24 cellular contexts compared by ENCODE assay signal in genomic region chr3:129060276-129061076, GRCh38. TPM values are rescaled to one million over a fixed set of nuclear protein-coding genes. Genes with fewer than 3 reads are reported as not detected.
DNase-seq lines count a peak whose midpoint lies in the region; ATAC-seq and TF ChIP-seq lines count a peak whose summit lies in the region.
"Had no signal": no experiment of that assay in that cellular context is flagged by ENCODE, and none has a peak within 500 bp of the region (broad histone marks: within the 10 kb centered on the region; RNA-seq: fewer than 3 reads in every experiment).

Gene GP9 (plus strand): TSS chr3:129060779. CDS start chr3:129061740, 961 bp downstream.

- POLR2A ChIA-PET in activated CD4-positive, alpha-beta T cell treated with anti-CD3 and anti-CD28 coated beads for 36 hours (lab: Charles Lee) = interaction anchor here (0.5 kb wide), 1 partner anchor 9 kb away, joined by 6 read pairs; no protein-coding TSS in a partner anchor

- peaks cover 5% of the 10 kb centered on the region for H3K4me1 Mint-ChIP-seq in activated CD4-positive, alpha-beta T cell treated with anti-CD3 and anti-CD28 coated beads for 36 hours
- H3K4me1 Mint-ChIP-seq in stimulated activated effector memory CD8-positive, alpha-beta T cell treated with anti-CD3 and anti-CD28 coated beads, Interleukin-12 subunit alpha, Interleukin-12 subunit beta, amount 100 ng/mL, for 72 hours = no peaks in the 10 kb centered on the region
- H3K4me1 Mint-ChIP-seq: CD8-positive, alpha-beta memory T cell had no signal

- H3K9me3 ChIP-seq in MM.1S (replicated peaks; ENCODE audit: insufficient read depth, low read length) = no peaks in the 10 kb centered on the region
- H3K9me3 ChIP-seq: breast epithelium, left lung, testis had no signal

- H3K79me2 ChIP-seq in MM.1S (ENCODE audit: low read length) = no peaks in the 10 kb centered on the region

- H3K36me3 ChIP-seq in MM.1S (replicated peaks; ENCODE audit: insufficient read depth, low read length) = no peaks in the 10 kb centered on the region
- H3K36me3 ChIP-seq: breast epithelium, left lung had no signal

- H3K4me3 ChIP-seq in MM.1S (ENCODE audit: low read length) (no peak within 1 kb of the TSS), coronary artery (no peak within 1 kb of the TSS)
- H3K4me3 ChIP-seq: breast epithelium, left lung, testis had no signal

- no peak within 1 kb of the TSS for H2AFZ ChIP-seq in MM.1S (ENCODE audit: low read length)

- TF ChIP-seq CTCF in MM.1S (IDR thresholded peaks at IDR 0.05; ENCODE audit: low read length) = no peak
- TF ChIP-seq CTCF in coronary artery (IDR thresholded peaks at IDR 0.05) = no peak

- no peaks in the 10 kb centered on the region for H3K36me3 Mint-ChIP-seq in activated CD4-positive, alpha-beta T cell treated with anti-CD3 and anti-CD28 coated beads for 36 hours (ENCODE audit: low read depth)
- H3K36me3 Mint-ChIP-seq in stimulated activated effector memory CD8-positive, alpha-beta T cell treated with anti-CD3 and anti-CD28 coated beads, Interleukin-12 subunit alpha, Interleukin-12 subunit beta, amount 100 ng/mL, for 72 hours = no peaks in the 10 kb centered on the region
- H3K36me3 Mint-ChIP-seq: CD8-positive, alpha-beta memory T cell had no signal

- H3K4me3 Mint-ChIP-seq in activated CD4-positive, alpha-beta T cell treated with anti-CD3 and anti-CD28 coated beads for 36 hours = no peak within 1 kb of the TSS
- H3K4me3 Mint-ChIP-seq in stimulated activated effector memory CD8-positive, alpha-beta T cell treated with anti-CD3 and anti-CD28 coated beads, Interleukin-12 subunit alpha, Interleukin-12 subunit beta, amount 100 ng/mL, for 72 hours = no peak within 1 kb of the TSS
- H3K4me3 Mint-ChIP-seq: CD8-positive, alpha-beta memory T cell had no signal

- no peaks in the 10 kb centered on the region for H3K9me3 Mint-ChIP-seq in activated CD4-positive, alpha-beta T cell treated with anti-CD3 and anti-CD28 coated beads for 36 hours (ENCODE audit: low read depth)
- H3K9me3 Mint-ChIP-seq in stimulated activated effector memory CD8-positive, alpha-beta T cell treated with anti-CD3 and anti-CD28 coated beads, Interleukin-12 subunit alpha, Interleukin-12 subunit beta, amount 100 ng/mL, for 72 hours = no peaks in the 10 kb centered on the region
- H3K9me3 Mint-ChIP-seq: CD8-positive, alpha-beta memory T cell had no signal

- ATAC-seq in activated CD4-positive, alpha-beta T cell treated with anti-CD3 and anti-CD28 coated beads for 36 hours = peak; percentile 42
- ATAC-seq in stimulated activated effector memory CD8-positive, alpha-beta T cell treated with anti-CD3 and anti-CD28 coated beads, Interleukin-12 subunit alpha, Interleukin-12 subunit beta, amount 100 ng/mL, for 72 hours = peak; percentile 56
- no peak for ATAC-seq in HG03457 (IDR thresholded peaks at IDR 0.05; ENCODE audit: unreplicated experiment)
- no peak for ATAC-seq in SK-N-SH treated with all-trans-retinoic acid at 6 μM for 48 hours
- ATAC-seq: HCT116, left lung had no signal

- H3K27ac Mint-ChIP-seq in activated CD4-positive, alpha-beta T cell treated with anti-CD3 and anti-CD28 coated beads for 36 hours = no peak within 1 kb of the TSS
- no peak within 1 kb of the TSS for H3K27ac Mint-ChIP-seq in stimulated activated effector memory CD8-positive, alpha-beta T cell treated with anti-CD3 and anti-CD28 coated beads, Interleukin-12 subunit alpha, Interleukin-12 subunit beta, amount 100 ng/mL, for 72 hours
- H3K27ac Mint-ChIP-seq: progenitor cell of endocrine pancreas had no signal

- CTCF ChIA-PET in activated CD4-positive, alpha-beta T cell treated with anti-CD3 and anti-CD28 coated beads for 36 hours (lab: Charles Lee) = interaction anchor here (1.5 kb wide), 1 partner anchor 9 kb away, joined by 3 read pairs; no protein-coding TSS in a partner anchor

- peaks cover 22% of the 10 kb centered on the region for H3K4me1 ChIP-seq in MM.1S (ENCODE audit: low read length)
- H3K4me1 ChIP-seq: breast epithelium, left lung had no signal

- no peak within 1 kb of the TSS for H3K4me2 ChIP-seq in MM.1S (ENCODE audit: low read depth, low read length)

- no peaks in the 10 kb centered on the region for H3K9me2 ChIP-seq in MM.1S (replicated peaks; ENCODE audit: insufficient read depth, low read length)

- H3F3A ChIP-seq in MM.1S (ENCODE audit: insufficient read depth, low read length) = peaks cover 12% of the 10 kb centered on the region

- DNase-seq in activated CD4-positive, alpha-beta T cell treated with anti-CD3 and anti-CD28 coated beads for 36 hours = no peak
- DNase-seq in activated CD4-positive, alpha-beta T cell treated with anti-CD3 and anti-CD28 coated beads, Interleukin-2, amount 50 U/mL, for 4 hours = no peak
- DNase-seq in MM.1S = no peak
- DNase-seq in coronary artery (ENCODE audit: low spot score) = no peak
- no peak for DNase-seq in stimulated activated effector memory CD8-positive, alpha-beta T cell treated with anti-CD3 and anti-CD28 coated beads, Interleukin-12 subunit alpha, Interleukin-12 subunit beta, amount 100 ng/mL, for 72 hours (ENCODE audit: low spot score in 2 of 2)
- no peak for DNase-seq in stimulated activated CD8-positive, alpha-beta memory T cell treated with anti-CD3 and anti-CD28 coated beads, Interleukin-4, amount 100 ng/mL, for 48 hours
- DNase-seq: activated CD4-positive, alpha-beta T cell treated with anti-CD3 and anti-CD28 coated beads for 4 hours; activated effector memory CD4-positive, alpha-beta T cell treated with anti-CD3 and anti-CD28 coated beads, Interleukin-2, amount 50 U/mL, for 16 hours; CD8-positive, alpha-beta memory T cell; DMS53; KG1; NCI-H187; NCI-H2227 treated with DMSO at 0.1 percent for 48 hours; NCI-H774; Right ventricle myocardium superior; SW 1271; testis had no signal

- H3K27me3 ChIP-seq in MM.1S (replicated peaks; ENCODE audit: insufficient read depth, low read length) = no peaks in the 10 kb centered on the region
- H3K27me3 ChIP-seq: breast epithelium, left lung, testis had no signal

- H3K27ac ChIP-seq in MM.1S (ENCODE audit: low read length) (peak within 1 kb of the TSS; percentile 87; the same call in 1 of the 2 replicates), coronary artery (peak within 1 kb of the TSS; percentile 80 to 91)
- H3K27ac ChIP-seq: 22Rv1, left lung, testis had no signal

- H4K20me1 ChIP-seq in MM.1S (ENCODE audit: insufficient read depth, low read length) = no peaks in the 10 kb centered on the region

- intact Hi-C loops in activated CD4-positive, alpha-beta T cell treated with anti-CD3 and anti-CD28 coated beads for 36 hours (cut with DNase I, micrococcal nuclease) = no loop called here

- H3K9ac ChIP-seq in MM.1S (ENCODE audit: low read length) = peak within 1 kb of the TSS; percentile 68; the same call in 1 of the 2 replicates

- H3K27me3 Mint-ChIP-seq in activated CD4-positive, alpha-beta T cell treated with anti-CD3 and anti-CD28 coated beads for 36 hours = no peaks in the 10 kb centered on the region

TF ChIP-seq in SK-N-SH treated with all-trans-retinoic acid at 6 μM for 48 hours, 23 proteins besides CTCF, POLR2A, EP300 and RAD21:
- no peak for TF ChIP-seq SNAI2 (CRISPR knock-in tag; IDR thresholded peaks at IDR 0.05)
- TF ChIP-seq ZFP3 (CRISPR knock-in tag; IDR thresholded peaks at IDR 0.05) = no peak
- TF ChIP-seq ZC3H10 (CRISPR knock-in tag; IDR thresholded peaks at IDR 0.05) = no peak
- no peak for TF ChIP-seq TCF4 (CRISPR knock-in tag; IDR thresholded peaks at IDR 0.05; ENCODE audit: borderline replicate concordance)
- no peak for TF ChIP-seq GLIS3 (CRISPR knock-in tag; IDR thresholded peaks at IDR 0.05)
- no peak for TF ChIP-seq TOX (CRISPR knock-in tag; IDR thresholded peaks at IDR 0.05; ENCODE audit: borderline replicate concordance)

RNA-seq across cellular contexts. Expression of gene GP9, which starts in this region (rescaled TPM):
- total RNA-seq in activated CD4-positive, alpha-beta T cell treated with anti-CD3 and anti-CD28 coated beads for 36 hours = not detected
- total RNA-seq: CD8-positive, alpha-beta memory T cell; progenitor cell of endocrine pancreas; Right ventricle myocardium superior had no signal

Comparison
In these comparisons a context has a peak if more than half of its experiments do, and no peak if none do; other contexts are left out.
1. Peak in ATAC-seq in activated CD4-positive, alpha-beta T cell treated with anti-CD3 and anti-CD28 coated beads for 36 hours; RNA of the gene not detected or under 1 TPM.